13 cellular contexts compared by ENCODE assay signal in the genomic region with DNA sequence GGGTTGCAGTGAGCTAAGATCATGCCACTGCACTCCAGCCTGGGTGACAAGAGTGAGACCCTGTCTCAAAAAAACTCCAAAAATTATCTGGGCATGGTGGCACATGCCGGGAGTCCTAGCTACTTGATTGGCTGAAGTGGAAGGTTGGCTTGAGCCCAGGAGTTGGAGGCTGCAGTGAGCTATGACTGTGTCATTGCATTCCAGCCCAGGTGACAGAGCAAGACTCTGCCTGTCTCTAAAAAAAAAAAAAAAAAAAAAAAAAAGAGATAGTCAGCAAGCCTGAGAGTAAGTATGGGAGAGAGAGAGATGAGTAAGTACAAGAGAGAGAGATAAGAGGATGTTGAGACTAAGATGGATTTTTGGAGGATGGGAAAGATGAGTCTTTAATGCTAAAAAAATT.
A peak's percentile ranks its signal among the peaks of the same experiment; 100 is the strongest.
DNase-seq lines count a peak whose midpoint lies in the region; ATAC-seq and TF ChIP-seq lines count a peak whose summit lies in the region.
"Had no signal": no experiment of that assay in that cellular context is flagged by ENCODE, and none has a peak within 500 bp of the region (broad histone marks: within the 10 kb centered on the region; RNA-seq: fewer than 3 reads in every experiment).

No MANE protein-coding gene starts in this region.

- POLR2A ChIA-PET in HCT116 (lab: Charles Lee) (interaction anchor here (1.0 kb wide), 1 partner anchor 180 kb away, joined by 4 read pairs; no protein-coding TSS in a partner anchor), RWPE1 (lab: Yijun Ruan, JAX; ENCODE audit: low non-redundant PET) (no interaction called here)

- no peak overlapping the region for H2AFZ ChIP-seq in HCT116 (ENCODE audit: low read depth, low read length, poor library complexity, severe bottlenecking)

- peak; percentile 75 for ATAC-seq in HCT116

- CTCF ChIA-PET in HCT116 (lab: Charles Lee) (no interaction called here), RWPE1 (lab: Yijun Ruan, JAX) (interaction anchor here (0.6 kb wide), 1 partner anchor 557 kb away, joined by 4 read pairs; no protein-coding TSS in a partner anchor)

- no peaks in the 10 kb centered on the region for H3K9me3 Mint-ChIP-seq in progenitor cell of endocrine pancreas (ENCODE audit: low read depth)
- H3K9me3 Mint-ChIP-seq: nephron, type B pancreatic cell had no signal

- H3K27ac ChIP-seq in HCT116 (ENCODE audit: low read depth, low read length) (no peak overlapping the region), RWPE1 (peak overlapping the region; percentile 62)

- H3K27me3 Mint-ChIP-seq in progenitor cell of endocrine pancreas, result no peaks in the 10 kb centered on the region
- H3K27me3 Mint-ChIP-seq: type B pancreatic cell had no signal

- H3K9ac ChIP-seq in HCT116 (ENCODE audit: low read length), result no peak overlapping the region

- no peaks in the 10 kb centered on the region for H3K9me2 ChIP-seq in HCT116 (ENCODE audit: insufficient read depth)

- RAD21 ChIA-PET in HCT116 (lab: Charles Lee; ENCODE audit: low non-redundant PET in 1 of 2, low total read pairs in 2 of 2, uncharacterized antibody in 2 of 2, unreplicated experiment in 2 of 2), result interaction anchor here in 1 of 2 experiments (0.6 kb wide), 1 partner anchor 46 kb away, joined by 3 read pairs; no protein-coding TSS in a partner anchor

- no peaks in the 10 kb centered on the region for H3K9me3 ChIP-seq in HCT116 (ENCODE audit: control insufficient read depth in 1 of 2, insufficient read depth in 1 of 2, low read depth in 1 of 2, low read length in 2 of 2)

- no peaks in the 10 kb centered on the region for H3K79me2 ChIP-seq in HCT116 (ENCODE audit: insufficient read depth, low read length)

- no peak overlapping the region for H3K27ac Mint-ChIP-seq in progenitor cell of endocrine pancreas
- H3K27ac Mint-ChIP-seq: type B pancreatic cell had no signal

- TF ChIP-seq CTCF in HCT116 (IDR thresholded peaks at IDR 0.05 in 2 of 3, conservative IDR thresholded peaks at IDR 0.05 in 1 of 3; ENCODE audit: borderline replicate concordance in 1 of 3, insufficient read depth in 1 of 3, low read depth in 2 of 3, low read length in 2 of 3) (no peak), RWPE1 (conservative IDR thresholded peaks at IDR 0.05; ENCODE audit: low read depth) (no peak), progenitor cell of endocrine pancreas (IDR thresholded peaks at IDR 0.05; ENCODE audit: unreplicated experiment) (no peak)

- intact Hi-C loops in HCT116 (cut with micrococcal nuclease), result no loop called here

- H3K4me2 ChIP-seq in HCT116 (ENCODE audit: low read length), result peak overlapping the region; percentile 35

- peaks cover 2% of the 10 kb centered on the region for H3K4me1 Mint-ChIP-seq in progenitor cell of endocrine pancreas (ENCODE audit: low read depth)

- peaks cover 1% of the 10 kb centered on the region for H3K36me3 Mint-ChIP-seq in progenitor cell of endocrine pancreas (ENCODE audit: insufficient read depth)
- H3K36me3 Mint-ChIP-seq: type B pancreatic cell had no signal

- H3K4me3 Mint-ChIP-seq in progenitor cell of endocrine pancreas (ENCODE audit: low read depth), result no peak overlapping the region
- H3K4me3 Mint-ChIP-seq: CD14-positive monocyte, nephron, type B pancreatic cell had no signal

- no peaks in the 10 kb centered on the region for H3K27me3 ChIP-seq in HCT116 (ENCODE audit: insufficient read depth, low read length)

- no TSS peak for BruUV-seq in HCT116 (replicated peaks; lab: Mats Ljungman, UMichigan)

- DNase-seq in EH (ENCODE audit: low read depth) (peak; percentile 59), HCT116 (ENCODE audit: low read depth, low spot score) (peak; percentile 51), RWPE1 (ENCODE audit: low spot score) (peak; percentile 34), glomerular visceral epithelial cell (ENCODE audit: extremely low spot score) (peak; percentile 57), GM19240 (ENCODE audit: insufficient read length, low spot score) (no peak), progenitor cell of endocrine pancreas (ENCODE audit: low spot score, unreplicated experiment) (no peak), HPDE6-E6E7 (ENCODE audit: extremely low spot score) (no peak)
- DNase-seq: activated CD4-positive, CD25-positive, alpha-beta regulatory T cell; activated T-cell treated with anti-CD3 and anti-CD28 coated beads, Interleukin-2, amount 50 U/mL, for 1 hour; stimulated activated CD4-positive, alpha-beta T cell treated with anti-CD3 and anti-CD28 coated beads, Interleukin-4, amount 100 ng/mL, for 24 hours had no signal

- no peak overlapping the region for H3K4me3 ChIP-seq in HCT116 (replicated peaks in 1 of 2; ENCODE audit: low read depth in 1 of 2, low read length in 2 of 2)

- H3K36me3 ChIP-seq in HCT116 (ENCODE audit: control insufficient read depth in 1 of 2, insufficient read depth in 2 of 2, low read length in 2 of 2), result no peaks in the 10 kb centered on the region

- H4K20me1 ChIP-seq in HCT116 (ENCODE audit: insufficient read depth), result no peaks in the 10 kb centered on the region

- TF ChIP-seq RAD21 in HCT116 (IDR thresholded peaks at IDR 0.05; ENCODE audit: low read depth), result no peak; the same call in 1 of the 2 replicates

- H3K4me1 ChIP-seq in HCT116 (ENCODE audit: control insufficient read depth in 1 of 2, insufficient read depth in 2 of 2, low read length in 2 of 2), result peaks cover 11 to 41% of the 10 kb centered on the region in 2 experiments

- no peak for TF ChIP-seq POLR2A in HCT116 (IDR thresholded peaks at IDR 0.05; ENCODE audit: borderline replicate concordance, extremely low read depth, insufficient read depth, insufficient read length)

TF ChIP-seq in HCT116, 20 proteins besides CTCF, POLR2A, EP300 and RAD21:
- no peak for TF ChIP-seq CBX3 (IDR thresholded peaks at IDR 0.05; ENCODE audit: low read depth)
- no peak for TF ChIP-seq ZFX (IDR thresholded peaks at IDR 0.05)
- TF ChIP-seq YY1 (IDR thresholded peaks at IDR 0.05; ENCODE audit: extremely low read depth, insufficient replicate concordance, low read depth, low read length), result no peak
- TF ChIP-seq FOSL1 (IDR thresholded peaks at IDR 0.05; ENCODE audit: low read depth), result peak; percentile 36; the same call in 1 of the 2 replicates
- no peak for TF ChIP-seq EZH2phosphoT487 (IDR thresholded peaks at IDR 0.05; ENCODE audit: borderline replicate concordance)
- TF ChIP-seq, protein P1, sequence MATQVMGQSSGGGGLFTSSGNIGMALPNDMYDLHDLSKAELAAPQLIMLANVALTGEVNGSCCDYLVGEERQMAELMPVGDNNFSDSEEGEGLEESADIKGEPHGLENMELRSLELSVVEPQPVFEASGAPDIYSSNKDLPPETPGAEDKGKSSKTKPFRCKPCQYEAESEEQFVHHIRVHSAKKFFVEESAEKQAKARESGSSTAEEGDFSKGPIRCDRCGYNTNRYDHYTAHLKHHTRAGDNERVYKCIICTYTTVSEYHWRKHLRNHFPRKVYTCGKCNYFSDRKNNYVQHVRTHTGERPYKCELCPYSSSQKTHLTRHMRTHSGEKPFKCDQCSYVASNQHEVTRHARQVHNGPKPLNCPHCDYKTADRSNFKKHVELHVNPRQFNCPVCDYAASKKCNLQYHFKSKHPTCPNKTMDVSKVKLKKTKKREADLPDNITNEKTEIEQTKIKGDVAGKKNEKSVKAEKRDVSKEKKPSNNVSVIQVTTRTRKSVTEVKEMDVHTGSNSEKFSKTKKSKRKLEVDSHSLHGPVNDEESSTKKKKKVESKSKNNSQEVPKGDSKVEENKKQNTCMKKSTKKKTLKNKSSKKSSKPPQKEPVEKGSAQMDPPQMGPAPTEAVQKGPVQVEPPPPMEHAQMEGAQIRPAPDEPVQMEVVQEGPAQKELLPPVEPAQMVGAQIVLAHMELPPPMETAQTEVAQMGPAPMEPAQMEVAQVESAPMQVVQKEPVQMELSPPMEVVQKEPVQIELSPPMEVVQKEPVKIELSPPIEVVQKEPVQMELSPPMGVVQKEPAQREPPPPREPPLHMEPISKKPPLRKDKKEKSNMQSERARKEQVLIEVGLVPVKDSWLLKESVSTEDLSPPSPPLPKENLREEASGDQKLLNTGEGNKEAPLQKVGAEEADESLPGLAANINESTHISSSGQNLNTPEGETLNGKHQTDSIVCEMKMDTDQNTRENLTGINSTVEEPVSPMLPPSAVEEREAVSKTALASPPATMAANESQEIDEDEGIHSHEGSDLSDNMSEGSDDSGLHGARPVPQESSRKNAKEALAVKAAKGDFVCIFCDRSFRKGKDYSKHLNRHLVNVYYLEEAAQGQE (IDR thresholded peaks at IDR 0.05; ENCODE audit: low read depth), result no peak

Comparison
In these comparisons a context has a peak if more than half of its experiments do, and no peak if none do; other contexts are left out.
1. DNase-seq: peak in EH (single experiment), HCT116 (single experiment), RWPE1 (single experiment) and glomerular visceral epithelial cell (single experiment); none in GM19240 (single experiment), progenitor cell of endocrine pancreas (single experiment) and HPDE6-E6E7 (single experiment).